Comparison of ENCODE assay signal across 9 cellular contexts in genomic region chr22:39994046-39994565, GRCh38. TPM values are rescaled to one million over a fixed set of nuclear protein-coding genes. Genes with fewer than 3 reads are reported as not detected.
DNase-seq lines count a peak whose midpoint lies in the region; ATAC-seq and TF ChIP-seq lines count a peak whose summit lies in the region.
"Had no signal": no experiment of that assay in that cellular context is flagged by ENCODE, and none has a peak within 500 bp of the region (broad histone marks: within the 10 kb centered on the region; RNA-seq: fewer than 3 reads in every experiment).

No MANE protein-coding gene starts in this region.

- DNase-seq in CD4-positive, CD25-positive, alpha-beta regulatory T cell: peak; percentile 34 to 64 (median 63)
- DNase-seq in WERI-Rb-1: peak; percentile 62
- DNase-seq in mammary epithelial cell: no peak
- no peak for DNase-seq in trophoblast cell
- DNase-seq in BE2C: no peak
- no peak for DNase-seq in left ventricle myocardium superior
- DNase-seq: NCI-H187 had no signal

- no peak overlapping the region for H3K14ac ChIP-seq in trophoblast cell (ENCODE audit: low read length)

- H3K36me3 ChIP-seq in CD4-positive, CD25-positive, alpha-beta regulatory T cell (ENCODE audit: control insufficient read depth, insufficient read depth, low read length): no peaks in the 10 kb centered on the region
- H3K36me3 ChIP-seq in WERI-Rb-1 (no peaks in the 10 kb centered on the region), mammary epithelial cell (ENCODE audit: insufficient read depth, low read length) (peaks cover 4% of the 10 kb centered on the region), trophoblast cell (ENCODE audit: control insufficient read depth in 1 of 2, insufficient read depth in 2 of 2, low read length in 2 of 2) (no peaks in the 10 kb centered on the region), BE2C (no peaks in the 10 kb centered on the region)

- peak overlapping the region in 2 of 3 donors; percentile 22 to 90 for H3K27ac Mint-ChIP-seq in CD4-positive, CD25-positive, alpha-beta regulatory T cell

- H3K79me2 ChIP-seq in mammary epithelial cell (ENCODE audit: insufficient read depth, low read length) (peaks cover 46% of the 10 kb centered on the region), trophoblast cell (ENCODE audit: control insufficient read depth, insufficient read depth, low read length, poor library complexity) (no peaks in the 10 kb centered on the region)

- no peaks in the 10 kb centered on the region for H3K36me3 Mint-ChIP-seq in CD4-positive, CD25-positive, alpha-beta regulatory T cell

- H3K9ac ChIP-seq in mammary epithelial cell (ENCODE audit: insufficient read depth, low read length) (no peak overlapping the region), trophoblast cell (ENCODE audit: low read length) (no peak overlapping the region)

- no TSS peak for BruUV-seq in mammary epithelial cell (replicated peaks; lab: Mats Ljungman, UMichigan)

- no peak overlapping the region for H2BK120ac ChIP-seq in trophoblast cell (ENCODE audit: insufficient read depth, low read length, poor library complexity)

- ATAC-seq in CD4-positive, CD25-positive, alpha-beta regulatory T cell (ENCODE audit: low read depth in 2 of 2): peak; percentile 44 to 55
- ATAC-seq in HG02642 (IDR thresholded peaks at IDR 0.05; ENCODE audit: poor library complexity, unreplicated experiment) (no peak), HG03139 (IDR thresholded peaks at IDR 0.05; ENCODE audit: unreplicated experiment) (no peak), left ventricle myocardium superior (no peak)

- H2AFZ ChIP-seq in mammary epithelial cell (ENCODE audit: low read depth, low read length) (peak overlapping the region; percentile 66), trophoblast cell (ENCODE audit: insufficient read depth, low read length, poor library complexity) (no peak overlapping the region)

- H3K4me3 ChIP-seq in CD4-positive, CD25-positive, alpha-beta regulatory T cell (ENCODE audit: low read depth, low read length): no peak overlapping the region
- H3K4me3 ChIP-seq in WERI-Rb-1 (ENCODE audit: low read depth, low read length) (no peak overlapping the region), mammary epithelial cell (replicated peaks in 1 of 3; ENCODE audit: insufficient read depth in 1 of 3, low read depth in 2 of 3, low read length in 3 of 3) (peak overlapping the region; percentile 11 to 37 (median 21)), trophoblast cell (ENCODE audit: low read depth, low read length) (no peak overlapping the region), BE2C (ENCODE audit: low read depth, low read length) (no peak overlapping the region)

- H3K79me1 ChIP-seq in trophoblast cell (ENCODE audit: low read length): peaks cover 5% of the 10 kb centered on the region

- no peak overlapping the region for H3K4ac ChIP-seq in trophoblast cell (ENCODE audit: low read depth, low read length)

- intact Hi-C loops in mammary epithelial cell (cut with micrococcal nuclease) (no loop called here), left ventricle myocardium superior (cut with micrococcal nuclease) (no loop called here)

- no peaks in the 10 kb centered on the region for H3K9me3 Mint-ChIP-seq in CD4-positive, CD25-positive, alpha-beta regulatory T cell

- peaks cover 5 to 12% (median 5%) of the 10 kb centered on the region in 4 donors for H3K4me1 Mint-ChIP-seq in CD4-positive, CD25-positive, alpha-beta regulatory T cell

- H2BK5ac ChIP-seq in trophoblast cell (ENCODE audit: low read depth, low read length, poor library complexity): no peak overlapping the region

- 72% methylated on average over 12 of the region's 20 CpGs for WGBS in mammary epithelial cell (ENCODE audit: low coverage, missing lambda C conversion rate)
- WGBS in trophoblast cell (ENCODE audit: extremely low coverage, insufficient coverage, insufficient read length): no CpG with 5 or more reads among the region's 20 CpGs

- no peak overlapping the region for H3K18ac ChIP-seq in trophoblast cell (ENCODE audit: low read length)

- H2AK5ac ChIP-seq in trophoblast cell (ENCODE audit: low read length): no peak overlapping the region

- H3K4me2 ChIP-seq in mammary epithelial cell (ENCODE audit: insufficient read depth, low read depth, low read length) (peak overlapping the region; percentile 64), trophoblast cell (ENCODE audit: low read length) (peak overlapping the region; percentile 59)

- no peak overlapping the region for H4K91ac ChIP-seq in trophoblast cell (ENCODE audit: low read depth, low read length)

- H3K4me3 Mint-ChIP-seq in CD4-positive, CD25-positive, alpha-beta regulatory T cell: peak overlapping the region; percentile 61 to 80 (median 74)

- peaks cover 4% of the 10 kb centered on the region for H3K27me3 ChIP-seq in CD4-positive, CD25-positive, alpha-beta regulatory T cell (ENCODE audit: control insufficient read depth, insufficient read depth, low read length)
- H3K27me3 ChIP-seq in WERI-Rb-1 (ENCODE audit: insufficient read depth, low read depth, severe bottlenecking) (no peaks in the 10 kb centered on the region), mammary epithelial cell (ENCODE audit: insufficient read depth, low read length) (no peaks in the 10 kb centered on the region), trophoblast cell (ENCODE audit: insufficient read depth, low read length) (peaks cover 7% of the 10 kb centered on the region), BE2C (no peaks in the 10 kb centered on the region)

- no peaks in the 10 kb centered on the region for H3K9me3 ChIP-seq in CD4-positive, CD25-positive, alpha-beta regulatory T cell (ENCODE audit: control insufficient read depth in 2 of 2, low read length in 2 of 2)
- H3K9me3 ChIP-seq in WERI-Rb-1 (ENCODE audit: severe bottlenecking) (no peaks in the 10 kb centered on the region), mammary epithelial cell (replicated peaks; ENCODE audit: insufficient read depth, low read length) (no peaks in the 10 kb centered on the region), trophoblast cell (ENCODE audit: insufficient read depth, low read depth, low read length) (peaks cover 3% of the 10 kb centered on the region), BE2C (no peaks in the 10 kb centered on the region)

- peaks cover 39% of the 10 kb centered on the region for H3K27me3 Mint-ChIP-seq in CD4-positive, CD25-positive, alpha-beta regulatory T cell

- H4K20me1 ChIP-seq in mammary epithelial cell (ENCODE audit: insufficient read depth, low read length): no peaks in the 10 kb centered on the region

- CTCF ChIA-PET in mammary epithelial cell (lab: Charles Lee; ENCODE audit: low non-redundant PET): no interaction called here

- H4K8ac ChIP-seq in trophoblast cell (ENCODE audit: low read depth, low read length): no peak overlapping the region

- no peak overlapping the region for H2BK12ac ChIP-seq in trophoblast cell (ENCODE audit: low read length)

- TF ChIP-seq CTCF in WERI-Rb-1 (IDR thresholded peaks at IDR 0.05; ENCODE audit: low read depth, low read length): no peak
- TF ChIP-seq CTCF in mammary epithelial cell (conservative IDR thresholded peaks at IDR 0.05 in 1 of 2, IDR thresholded peaks at IDR 0.05 in 1 of 2; ENCODE audit: extremely low read depth in 1 of 2, insufficient read depth in 1 of 2, low read depth in 1 of 2, low read length in 2 of 2): no peak
- TF ChIP-seq CTCF in BE2C (IDR thresholded peaks at IDR 0.05; ENCODE audit: low read depth, low read length): no peak

- H3K23ac ChIP-seq in trophoblast cell (ENCODE audit: low read length): no peak overlapping the region

- no peak overlapping the region for H4K12ac ChIP-seq in trophoblast cell (ENCODE audit: low read depth, low read length)

- in situ Hi-C loops in mammary epithelial cell (cut with MboI; ENCODE audit: low sequenced_read_pairs in 2 of 2): no loop called here

- no peak overlapping the region for H3K27ac ChIP-seq in CD4-positive, CD25-positive, alpha-beta regulatory T cell (ENCODE audit: insufficient read depth, low read length, poor library complexity, severe bottlenecking)
- peak overlapping the region; percentile 88 for H3K27ac ChIP-seq in WERI-Rb-1
- H3K27ac ChIP-seq in mammary epithelial cell (ENCODE audit: insufficient read depth, low read depth, low read length): no peak overlapping the region
- no peak overlapping the region for H3K27ac ChIP-seq in trophoblast cell (ENCODE audit: low read depth, low read length)

- dilution Hi-C loops in mammary epithelial cell (cut with HindIII; ENCODE audit: low sequenced_read_pairs): no loop called here

- peaks cover 17% of the 10 kb centered on the region for H3K4me1 ChIP-seq in CD4-positive, CD25-positive, alpha-beta regulatory T cell (ENCODE audit: control insufficient read depth, insufficient read depth, low read length, poor library complexity, severe bottlenecking)
- H3K4me1 ChIP-seq in mammary epithelial cell (ENCODE audit: insufficient read depth, low read length) (peaks cover 33% of the 10 kb centered on the region), trophoblast cell (ENCODE audit: control insufficient read depth in 1 of 2, insufficient read depth in 2 of 2, low read length in 2 of 2) (peaks cover 25 to 29% of the 10 kb centered on the region in 2 experiments), BE2C (peaks cover 16% of the 10 kb centered on the region)

RNA-seq across cellular contexts. Expression of gene FAM83F, which starts 0.6 kb away (rescaled TPM):
- total RNA-seq in CD4-positive, CD25-positive, alpha-beta regulatory T cell: 3.2 TPM
- polyA plus RNA-seq in CD4-positive, CD25-positive, alpha-beta regulatory T cell: under 1 TPM in 3 of 4 donors, not detected in 1; 0.01 to 0.05 (median 0.03) TPM
- 10 to 100 TPM; 41.0 to 59.4 TPM for total RNA-seq in mammary epithelial cell
- 24.7 TPM for polyA plus RNA-seq in mammary epithelial cell
- 39.9 TPM for polyA minus RNA-seq in mammary epithelial cell
- polyA plus RNA-seq in trophoblast cell (2013): 3.1 and 3.3 TPM in 2 replicates
- polyA plus RNA-seq in BE2C (2012; ENCODE audit: insufficient read depth, insufficient read length, low read depth): not detected
- 5.2 TPM for total RNA-seq in left ventricle myocardium superior

RNA-seq across cellular contexts. Expression of gene TMA7B, which starts 33.9 kb away (rescaled TPM):
- total RNA-seq in CD4-positive, CD25-positive, alpha-beta regulatory T cell: 13.0 TPM
- 1 to 10 TPM in 3 of 4 donors, under 1 TPM in 1; 0.91 to 1.8 (median 1.5) TPM for polyA plus RNA-seq in CD4-positive, CD25-positive, alpha-beta regulatory T cell
- total RNA-seq in mammary epithelial cell: not detected
- not detected for polyA plus RNA-seq in mammary epithelial cell
- polyA minus RNA-seq in mammary epithelial cell: not detected
- polyA plus RNA-seq in trophoblast cell (2013): 0.04 and 0.10 TPM in 2 replicates
- polyA plus RNA-seq in BE2C (2012; ENCODE audit: insufficient read depth, insufficient read length, low read depth): not detected
- total RNA-seq in left ventricle myocardium superior: not detected

Comparison
In these comparisons a context has a peak if more than half of its experiments do, and no peak if none do; other contexts are left out.
1. ATAC-seq: peak in CD4-positive, CD25-positive, alpha-beta regulatory T cell (2 of 2); none in HG02642 (single experiment), HG03139 (single experiment) and left ventricle myocardium superior (single experiment).
2. DNase-seq: peak in CD4-positive, CD25-positive, alpha-beta regulatory T cell (3 of 3) and WERI-Rb-1 (single experiment); none in mammary epithelial cell (single experiment), trophoblast cell (0 of 2), BE2C (single experiment) and left ventricle myocardium superior (single experiment).
3. H3K4me3 ChIP-seq: peak in mammary epithelial cell (3 of 3); none in CD4-positive, CD25-positive, alpha-beta regulatory T cell (single experiment), WERI-Rb-1 (single experiment), trophoblast cell (single experiment) and BE2C (single experiment).
4. RNA of gene TMA7B, which starts 33.9 kb away (total RNA-seq): 13.0 TPM in CD4-positive, CD25-positive, alpha-beta regulatory T cell (single experiment); not detected in mammary epithelial cell and not detected in left ventricle myocardium superior (single experiment); every median in the first group is over 10 times any median in the second.